20 cellular contexts compared by ENCODE assay signal in genomic region chr10:92381543-92381954, GRCh38.
A peak's percentile ranks its signal among the peaks of the same experiment; 100 is the strongest.
DNase-seq lines count a peak whose midpoint lies in the region; ATAC-seq and TF ChIP-seq lines count a peak whose summit lies in the region.
"Had no signal": no experiment of that assay in that cellular context is flagged by ENCODE, and none has a peak within 500 bp of the region (broad histone marks: within the 10 kb centered on the region; RNA-seq: fewer than 3 reads in every experiment).

No MANE protein-coding gene starts in this region.

- no peaks in the 10 kb centered on the region for H3K9me2 ChIP-seq in GM23248 (ENCODE audit: insufficient read depth)

- H3K9me3 ChIP-seq in BE2C (no peaks in the 10 kb centered on the region), GM23248 (ENCODE audit: low read depth) (no peaks in the 10 kb centered on the region), right cardiac atrium (ENCODE audit: control insufficient read depth, low read length) (no peaks in the 10 kb centered on the region)
- H3K9me3 ChIP-seq: MG63 had no signal

- H3K4me1 ChIP-seq in BE2C = peaks cover 2% of the 10 kb centered on the region; the same call in 1 of the 2 replicates
- no peaks in the 10 kb centered on the region for H3K4me1 ChIP-seq in GM23248 (ENCODE audit: insufficient read depth)
- H3K4me1 ChIP-seq in right cardiac atrium (ENCODE audit: control insufficient read depth, insufficient read depth, low read length) = no peaks in the 10 kb centered on the region

- ATAC-seq in right cardiac atrium (peak; percentile 69 to 96), GM18511 (IDR thresholded peaks at IDR 0.05; ENCODE audit: unreplicated experiment) (no peak), HG03342 (IDR thresholded peaks at IDR 0.05; ENCODE audit: unreplicated experiment) (no peak)

- H3K36me3 ChIP-seq in BE2C (no peaks in the 10 kb centered on the region), GM23248 (ENCODE audit: low read depth) (no peaks in the 10 kb centered on the region)
- H3K36me3 ChIP-seq: MG63 had no signal

- intact Hi-C loops in right cardiac atrium (cut with DNase I) = no loop called here

- H3K27ac ChIP-seq in GM23248 = no peak overlapping the region
- H3K27ac ChIP-seq in right cardiac atrium (ENCODE audit: low read length) = no peak overlapping the region
- H3K27ac ChIP-seq: HL-60 had no signal

- H4K20me1 ChIP-seq in GM23248 (ENCODE audit: insufficient read depth) = no peaks in the 10 kb centered on the region

- H3K79me2 ChIP-seq in GM23248 (ENCODE audit: insufficient read depth) = no peaks in the 10 kb centered on the region

- H3K4me3 ChIP-seq in BE2C (ENCODE audit: low read depth, low read length) (no peak overlapping the region), GM23248 (no peak overlapping the region), right cardiac atrium (ENCODE audit: low read length) (no peak overlapping the region)
- H3K4me3 ChIP-seq: MG63 had no signal

- WGBS in GM23248 (ENCODE audit: low coverage in 1 of 2, low lambda C conversion rate in 2 of 2, missing lambda C conversion rate in 2 of 2), 2 experiments = 46 to 48% methylated on average over 7 of the region's 7 CpGs
- WGBS in right cardiac atrium = 37% methylated on average over 7 of the region's 7 CpGs

- no peak overlapping the region for H3K9ac ChIP-seq in GM23248

- in situ Hi-C loops in GM23248 (cut with MboI) = no loop called here

- TF ChIP-seq CTCF in BE2C (IDR thresholded peaks at IDR 0.05; ENCODE audit: low read depth, low read length) = no peak

- no peak overlapping the region for H2AFZ ChIP-seq in GM23248

- DNase-seq in BE2C = peak; percentile 6
- peak; percentile 21 for DNase-seq in GM23248
- peak; percentile 50 for DNase-seq in dermis blood vessel endothelial cell
- DNase-seq in right cardiac atrium = peak in 1 of 3 donors; percentile 19
- no peak for DNase-seq in HUDEP-2 (lab: John Stamatoyannopoulos, UW; ENCODE audit: unreplicated experiment in 76 of 76)
- DNase-seq: C1 segment of cervical spinal cord; CD8-positive, alpha-beta memory T cell; DMS79; H7; Kasumi-1; MG63; NCI-H1092; NCI-H146; NCI-H2029 treated with DMSO at 0.1 percent for 48 hours; NCI-H510A; NCI-H774; SIG-M5 had no signal

- H3K27me3 ChIP-seq in BE2C = no peaks in the 10 kb centered on the region
- peaks cover 33% of the 10 kb centered on the region for H3K27me3 ChIP-seq in GM23248 (replicated peaks; ENCODE audit: insufficient read depth)
- no peaks in the 10 kb centered on the region for H3K27me3 ChIP-seq in right cardiac atrium (ENCODE audit: control insufficient read depth, insufficient read depth)

- no peak overlapping the region for H3K4me2 ChIP-seq in GM23248 (ENCODE audit: unreplicated experiment)

- H3F3A ChIP-seq in GM23248 (ENCODE audit: insufficient read depth) = no peaks in the 10 kb centered on the region

Comparison
In these comparisons a context has a peak if more than half of its experiments do, and no peak if none do; other contexts are left out.
1. DNase-seq: peak in BE2C (single experiment), GM23248 (single experiment) and dermis blood vessel endothelial cell (single experiment); none in HUDEP-2 (0 of 76).
2. ATAC-seq: peak in right cardiac atrium (2 of 2); none in GM18511 (single experiment) and HG03342 (single experiment).